8 cellular contexts compared by ENCODE assay signal in genomic region chr5:141906517-141906916, GRCh38. TPM values are rescaled to one million over a fixed set of nuclear protein-coding genes. Genes with fewer than 3 reads are reported as not detected.
"Had no signal": no experiment of that assay in that cellular context is flagged by ENCODE, and none has a peak within 500 bp of the region (broad histone marks: within the 10 kb centered on the region; RNA-seq: fewer than 3 reads in every experiment).

No MANE protein-coding gene starts in this region.

- DNase-seq: IMR-90, KBM-7, KG1 had no signal

- FAIRE-seq: HepG2, HTR-8/SVneo had no signal

- H3K36me3 Mint-ChIP-seq: IgD-negative memory B cell had no signal

- H3K4me3 Mint-ChIP-seq: IgD-negative memory B cell had no signal

- H3K27ac ChIP-seq: HL-60 had no signal

- ATAC-seq: HepG2 had no signal

- H3K4me1 Mint-ChIP-seq: IgD-negative memory B cell had no signal

RNA-seq across cellular contexts. Expression of gene PCDH12, which starts 51.5 kb away (rescaled TPM):
- total RNA-seq: HepG2, HT-29 had no signal
- polyA plus RNA-seq: HepG2 had no signal
